1 cellular context compared by ENCODE assay signal in the genomic region with DNA sequence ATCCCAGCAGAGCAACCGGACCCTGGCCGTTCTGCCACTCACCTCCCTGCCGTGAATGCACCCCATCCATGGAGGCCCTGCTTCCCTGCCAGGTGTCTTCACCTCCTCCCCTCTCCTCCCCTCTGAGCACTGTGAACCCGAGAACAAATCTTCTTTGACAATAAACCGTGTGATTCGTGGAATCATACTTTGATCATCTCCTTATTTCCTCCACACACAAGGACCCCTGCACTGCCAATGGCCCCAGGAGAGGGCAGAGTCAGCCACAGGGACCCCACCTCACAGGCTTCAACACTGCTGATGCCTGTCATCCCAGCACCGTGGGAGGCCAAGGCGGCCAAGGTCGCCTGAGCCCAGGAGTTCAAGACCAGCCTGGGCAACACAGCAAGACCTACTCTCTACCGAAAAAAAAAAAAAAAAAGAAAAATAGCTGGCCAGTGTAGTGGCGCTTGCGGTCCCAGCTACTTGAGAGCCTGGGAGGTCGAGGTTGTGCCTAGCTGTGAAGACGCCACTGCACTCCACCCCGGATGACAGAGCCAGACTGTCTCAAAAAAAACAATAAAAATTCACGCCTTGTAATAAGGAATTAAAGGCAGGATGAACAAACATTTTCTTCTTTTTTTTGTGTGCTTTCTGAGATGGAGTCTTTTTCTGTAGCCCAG.
TF ChIP-seq lines count a peak whose summit lies in the region.

No MANE protein-coding gene starts in this region.

TF ChIP-seq in SK-N-SH treated with all-trans-retinoic acid at 6 μM for 48 hours, 23 proteins besides CTCF, POLR2A, EP300 and RAD21 (continued from another document):
- TF ChIP-seq, protein P1, sequence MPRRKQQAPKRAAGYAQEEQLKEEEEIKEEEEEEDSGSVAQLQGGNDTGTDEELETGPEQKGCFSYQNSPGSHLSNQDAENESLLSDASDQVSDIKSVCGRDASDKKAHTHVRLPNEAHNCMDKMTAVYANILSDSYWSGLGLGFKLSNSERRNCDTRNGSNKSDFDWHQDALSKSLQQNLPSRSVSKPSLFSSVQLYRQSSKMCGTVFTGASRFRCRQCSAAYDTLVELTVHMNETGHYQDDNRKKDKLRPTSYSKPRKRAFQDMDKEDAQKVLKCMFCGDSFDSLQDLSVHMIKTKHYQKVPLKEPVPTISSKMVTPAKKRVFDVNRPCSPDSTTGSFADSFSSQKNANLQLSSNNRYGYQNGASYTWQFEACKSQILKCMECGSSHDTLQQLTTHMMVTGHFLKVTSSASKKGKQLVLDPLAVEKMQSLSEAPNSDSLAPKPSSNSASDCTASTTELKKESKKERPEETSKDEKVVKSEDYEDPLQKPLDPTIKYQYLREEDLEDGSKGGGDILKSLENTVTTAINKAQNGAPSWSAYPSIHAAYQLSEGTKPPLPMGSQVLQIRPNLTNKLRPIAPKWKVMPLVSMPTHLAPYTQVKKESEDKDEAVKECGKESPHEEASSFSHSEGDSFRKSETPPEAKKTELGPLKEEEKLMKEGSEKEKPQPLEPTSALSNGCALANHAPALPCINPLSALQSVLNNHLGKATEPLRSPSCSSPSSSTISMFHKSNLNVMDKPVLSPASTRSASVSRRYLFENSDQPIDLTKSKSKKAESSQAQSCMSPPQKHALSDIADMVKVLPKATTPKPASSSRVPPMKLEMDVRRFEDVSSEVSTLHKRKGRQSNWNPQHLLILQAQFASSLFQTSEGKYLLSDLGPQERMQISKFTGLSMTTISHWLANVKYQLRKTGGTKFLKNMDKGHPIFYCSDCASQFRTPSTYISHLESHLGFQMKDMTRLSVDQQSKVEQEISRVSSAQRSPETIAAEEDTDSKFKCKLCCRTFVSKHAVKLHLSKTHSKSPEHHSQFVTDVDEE (CRISPR knock-in tag; IDR thresholded peaks at IDR 0.05): no peak
- no peak for TF ChIP-seq ESRRG (CRISPR knock-in tag; IDR thresholded peaks at IDR 0.05)
- no peak for TF ChIP-seq CSDC2 (CRISPR knock-in tag; IDR thresholded peaks at IDR 0.05)
- TF ChIP-seq ZFP3 (CRISPR knock-in tag; IDR thresholded peaks at IDR 0.05): no peak
- TF ChIP-seq BACH2 (CRISPR knock-in tag; IDR thresholded peaks at IDR 0.05; ENCODE audit: borderline replicate concordance): no peak
- TF ChIP-seq ZNF70 (CRISPR knock-in tag; IDR thresholded peaks at IDR 0.05): no peak
- TF ChIP-seq TCF4 (CRISPR knock-in tag; IDR thresholded peaks at IDR 0.05; ENCODE audit: borderline replicate concordance): no peak
- TF ChIP-seq ZFP30 (CRISPR knock-in tag; IDR thresholded peaks at IDR 0.05): no peak
